In genomic region chr7:73828107-73828803, GRCh38 we compare ENCODE assay signal across 9 cellular contexts. TPM values are rescaled to one million over a fixed set of nuclear protein-coding genes. Genes with fewer than 3 reads are reported as not detected.
A peak's percentile ranks its signal among the peaks of the same experiment; 100 is the strongest.
DNase-seq lines count a peak whose midpoint lies in the region; ATAC-seq, FAIRE-seq and TF ChIP-seq lines count a peak whose summit lies in the region.
"Had no signal": no experiment of that assay in that cellular context is flagged by ENCODE, and none has a peak within 500 bp of the region (broad histone marks: within the 10 kb centered on the region; RNA-seq: fewer than 3 reads in every experiment).

No MANE protein-coding gene starts in this region.

- SMC1A ChIA-PET in GM12878 (lab: Charles Lee; ENCODE audit: uncharacterized antibody, unreplicated experiment): interaction anchor here (3.3 kb wide), 1 partner anchor 26 kb away, joined by 11 read pairs; no protein-coding TSS in a partner anchor

- no TSS peak for BruUV-seq in GM12878 (replicated peaks; lab: Mats Ljungman, UMichigan)

- H3K36me3 ChIP-seq in right atrium auricular region (no peaks in the 10 kb centered on the region), GM12878 (ENCODE audit: control insufficient read depth in 2 of 2, insufficient read depth in 2 of 2, low read length in 1 of 2) (no peaks in the 10 kb centered on the region), lung (ENCODE audit: control insufficient read depth in 2 of 2, insufficient read depth in 2 of 2, low read length in 2 of 2) (no peaks in the 10 kb centered on the region)

- no peak overlapping the region for H3K9ac ChIP-seq in GM12878 (ENCODE audit: control insufficient read depth, insufficient read depth, low read length)

- no peak for DNase-seq in Right ventricle myocardium inferior (ENCODE audit: missing footprints)
- no peak for DNase-seq in right atrium auricular region (ENCODE audit: low spot score)
- peak; percentile 93 for DNase-seq in NCI-H345 (lab: John Stamatoyannopoulos, UW)
- no peak for DNase-seq in GM12878 (ENCODE audit: low read depth, low spot score)
- DNase-seq in lung (ENCODE audit: low spot score): no peak
- DNase-seq in activated effector memory CD4-positive, alpha-beta T cell treated with anti-CD3 and anti-CD28 coated beads, Interleukin-2, amount 50 U/mL, for 16 hours: no peak

- TF ChIP-seq CTCF in right atrium auricular region (IDR thresholded peaks at IDR 0.05) (no peak), GM12878 (IDR thresholded peaks at IDR 0.05 in 2 of 3, conservative IDR thresholded peaks at IDR 0.05 in 1 of 3; ENCODE audit: control insufficient read depth in 2 of 3, extremely low read depth in 1 of 3, insufficient read depth in 1 of 3, low read depth in 3 of 3, low read length in 3 of 3) (no peak), lung (IDR thresholded peaks at IDR 0.05; ENCODE audit: control extremely low read depth, extremely low read depth) (no peak)

- no peak for FAIRE-seq in GM12878 (lab: Jason Lieb, UNC)

- intact Hi-C loops in Right ventricle myocardium inferior (cut with DNase I) (no loop called here), GM12878 (cut with micrococcal nuclease; ENCODE audit: unreplicated experiment) (no loop called here)

- no peak overlapping the region; the same call in 1 of the 2 replicates for H2AFZ ChIP-seq in GM12878 (ENCODE audit: control insufficient read depth, low read depth, low read length)

- H3K79me2 ChIP-seq in GM12878 (ENCODE audit: control insufficient read depth, insufficient read depth, low read length): no peaks in the 10 kb centered on the region

- POLR2A ChIA-PET in GM12878 (lab: Charles Lee): no interaction called here

- no peak overlapping the region for H3K4me3 ChIP-seq in right atrium auricular region
- no peak overlapping the region for H3K4me3 ChIP-seq in GM12878
- no peak overlapping the region for H3K4me3 ChIP-seq in lung

- H3K9me3 ChIP-seq in right atrium auricular region (no peaks in the 10 kb centered on the region), GM12878 (replicated peaks; ENCODE audit: control insufficient read depth, insufficient read depth, low read length) (no peaks in the 10 kb centered on the region), lung (ENCODE audit: control insufficient read depth in 2 of 2, insufficient read depth in 1 of 2, low read length in 1 of 2) (no peaks in the 10 kb centered on the region)

- in situ Hi-C loops in GM12878 (cut with MboI): no loop called here

- H3K27ac ChIP-seq in right atrium auricular region (no peak overlapping the region), GM12878 (ENCODE audit: control insufficient read depth, insufficient read depth) (no peak overlapping the region), lung (ENCODE audit: low read depth in 1 of 2, low read length in 1 of 2) (peak overlapping the region in 1 of 2 donors; percentile 93)

- no peak overlapping the region for H3K4me2 ChIP-seq in GM12878 (ENCODE audit: control insufficient read depth, insufficient read depth)

- RAD21 ChIA-PET in GM12878 (lab: Charles Lee; ENCODE audit: unreplicated experiment): no interaction called here

- no peak for TF ChIP-seq EP300 in GM12878 (IDR thresholded peaks at IDR 0.05; ENCODE audit: borderline replicate concordance in 1 of 2, control insufficient read depth in 1 of 2, low read depth in 2 of 2, low read length in 2 of 2)

- no peak for TF ChIP-seq POLR2A in GM12878 (IDR thresholded peaks at IDR 0.05; ENCODE audit: low read depth, low read length)

- WGBS in GM12878 (ENCODE audit: insufficient coverage, insufficient replicate concordance, low lambda C conversion rate, missing lambda C conversion rate): 59% methylated on average over 12 of the region's 14 CpGs
- WGBS in lung, 2 donors: 55 to 63% methylated on average over 14 of the region's 14 CpGs

- no peaks in the 10 kb centered on the region for H4K20me1 ChIP-seq in GM12878 (ENCODE audit: control insufficient read depth, insufficient read depth)

- CTCF ChIA-PET in GM12878 (lab: Yijun Ruan, JAX): interaction anchor here (2.3 kb wide), 1 partner anchor 27 kb away, joined by 11 read pairs; no protein-coding TSS in a partner anchor

- H3K27me3 ChIP-seq in right atrium auricular region (no peaks in the 10 kb centered on the region), GM12878 (replicated peaks in 1 of 2; ENCODE audit: control insufficient read depth in 2 of 2, insufficient read depth in 2 of 2, low read length in 1 of 2) (peaks cover 0 to 2% of the 10 kb centered on the region in 2 experiments; a peak in 1 of 4 replicates), lung (ENCODE audit: control insufficient read depth, insufficient read depth) (no peaks in the 10 kb centered on the region)

- H3K4me1 ChIP-seq in right atrium auricular region: peaks cover 0 to 23% of the 10 kb centered on the region in 2 donors
- peaks cover 12% of the 10 kb centered on the region for H3K4me1 ChIP-seq in GM12878 (ENCODE audit: control insufficient read depth, insufficient read depth, low read length)
- H3K4me1 ChIP-seq in lung (ENCODE audit: control insufficient read depth in 2 of 2, insufficient read depth in 2 of 2, low read length in 2 of 2): peaks cover 0 to 14% of the 10 kb centered on the region in 2 donors

- peak; percentile 26 for ATAC-seq in Right ventricle myocardium inferior
- peak; percentile 69 for ATAC-seq in GM12878
- ATAC-seq in lung (ENCODE audit: insufficient read depth, low FRiP score): peak; percentile 27
- ATAC-seq in GM21529 (IDR thresholded peaks at IDR 0.05; ENCODE audit: unreplicated experiment): no peak
- ATAC-seq in HG03135 (IDR thresholded peaks at IDR 0.05; ENCODE audit: unreplicated experiment): no peak

- no peak for TF ChIP-seq RAD21 in GM12878 (IDR thresholded peaks at IDR 0.05; ENCODE audit: insufficient read depth, low read depth, low read length)

RNA-seq across cellular contexts. Expression of gene CLDN4, which starts 2.5 kb away (rescaled TPM):
- total RNA-seq in Right ventricle myocardium inferior: not detected
- under 1 TPM in 1 of 2 donors, not detected in 1; 0.41 TPM for total RNA-seq in right atrium auricular region
- not detected in 2 replicates for total RNA-seq in GM12878 (2013; cell fraction: nucleolus; rRNA removed)
- not detected in 2 replicates for total RNA-seq in GM12878 (2014; rRNA removed)
- total RNA-seq in GM12878 (2014; rRNA removed; fragmentation: Illumina TruSeq; extraction: Trizol): not detected in 2 replicates
- 0.24 and 0.38 TPM in 2 replicates for total RNA-seq in GM12878 (2021)
- not detected for polyA plus RNA-seq in GM12878 (2011; ENCODE audit: low read depth)
- polyA plus RNA-seq in GM12878 (2011; rRNA removed): 0.05 TPM in 1 of 2 replicates, not detected in the other
- 0.03 and 0.07 TPM in 2 replicates for polyA plus RNA-seq in GM12878 (2011; cell fraction: cytosol; rRNA removed)
- not detected in 2 replicates for polyA plus RNA-seq in GM12878 (2011; cell fraction: nucleus; rRNA removed)
- polyA plus RNA-seq in GM12878 (2012): 0.10 and 0.11 TPM in 2 replicates
- 0.04 TPM in 1 of 2 replicates, not detected in the other for polyA plus RNA-seq in GM12878 (2014; fragmentation: Illumina TruSeq; extraction: Trizol)
- not detected for polyA plus RNA-seq in GM12878 (2014; fragmentation: Nextera tagmentation; extraction: Ambion mirVana)
- polyA plus RNA-seq in GM12878 (2014; rRNA removed): 0.04 and 0.06 TPM in 2 replicates
- polyA plus RNA-seq in GM12878 (2016; fragmentation: Nextera tagmentation; extraction: Ambion mirVana): not detected
- polyA minus RNA-seq in GM12878 (2011; rRNA and poly(A)+ RNA removed): not detected in 2 replicates
- not detected in 2 replicates for polyA minus RNA-seq in GM12878 (2011; cell fraction: cytosol; rRNA and poly(A)+ RNA removed)
- not detected in 2 replicates for polyA minus RNA-seq in GM12878 (2011; cell fraction: nucleus; rRNA and poly(A)+ RNA removed)
- 100 to 1,000 TPM; 150 to 169 TPM for total RNA-seq in lung
- polyA plus RNA-seq in lung: 100 to 1,000 TPM in 1 of 2 donors, 10 to 100 TPM in 1; 99.8 to 154 TPM
- total RNA-seq: T-helper 2 cell treated with Interferon-gamma antibody and Interleukin-4, amounts not matched to agents 100 ng/mL and 5 ng/mL, for 36 hours had no signal

RNA-seq across cellular contexts. Expression of gene METTL27, which starts 14.1 kb away (rescaled TPM):
- total RNA-seq in Right ventricle myocardium inferior (0.27 TPM), right atrium auricular region (under 1 TPM in 1 of 2 donors, not detected in 1; 0.39 TPM), GM12878 (2014; rRNA removed) (0.90 and 1.7 TPM in 2 replicates), GM12878 (2014; rRNA removed; fragmentation: Illumina TruSeq; extraction: Trizol) (0.45 and 0.74 TPM in 2 replicates), GM12878 (2021) (0.80 and 1.7 TPM in 2 replicates), lung (10 to 100 TPM in 1 of 2 donors, 1 to 10 TPM in 1; 6.3 to 22.1 TPM)
- 0.93 and 1.3 TPM in 2 replicates for total RNA-seq in GM12878 (2013; cell fraction: nucleolus; rRNA removed)
- not detected for polyA plus RNA-seq in GM12878 (2011; ENCODE audit: low read depth)
- polyA plus RNA-seq in GM12878 (2011; rRNA removed) (0.16 and 0.57 TPM in 2 replicates), GM12878 (2014; fragmentation: Illumina TruSeq; extraction: Trizol) (0.10 TPM in 1 of 2 replicates, not detected in the other), GM12878 (2014; fragmentation: Nextera tagmentation; extraction: Ambion mirVana) (under 1 TPM; 0.10 to 0.16 TPM), GM12878 (2014; rRNA removed) (1.1 and 1.5 TPM in 2 replicates), GM12878 (2016; fragmentation: Nextera tagmentation; extraction: Ambion mirVana) (1 to 10 TPM; 3.3 to 3.4 TPM), lung (1 to 10 TPM; 2.3 to 3.9 TPM)
- polyA plus RNA-seq in GM12878 (2011; cell fraction: cytosol; rRNA removed): 0.55 and 0.72 TPM in 2 replicates
- polyA plus RNA-seq in GM12878 (2011; cell fraction: nucleus; rRNA removed): 0.89 and 1.1 TPM in 2 replicates
- 1.5 and 1.8 TPM in 2 replicates for polyA plus RNA-seq in GM12878 (2012)
- polyA minus RNA-seq in GM12878 (2011; rRNA and poly(A)+ RNA removed): 1.2 TPM in 1 of 2 replicates, not detected in the other
- polyA minus RNA-seq in GM12878 (2011; cell fraction: cytosol; rRNA and poly(A)+ RNA removed): 1.5 TPM in 1 of 2 replicates, not detected in the other
- polyA minus RNA-seq in GM12878 (2011; cell fraction: nucleus; rRNA and poly(A)+ RNA removed): 0.77 TPM in 1 of 2 replicates, not detected in the other

RNA-seq across cellular contexts. Expression of gene TMEM270, which starts 32.7 kb away (rescaled TPM):
- total RNA-seq in Right ventricle myocardium inferior (not detected), right atrium auricular region (not detected), GM12878 (2014; rRNA removed) (not detected in 2 replicates), GM12878 (2014; rRNA removed; fragmentation: Illumina TruSeq; extraction: Trizol) (not detected in 2 replicates), GM12878 (2021) (not detected in 2 replicates), lung (1 to 10 TPM in 1 of 2 donors, not detected in 1; 1.1 TPM)
- not detected in 2 replicates for total RNA-seq in GM12878 (2013; cell fraction: nucleolus; rRNA removed)
- not detected for polyA plus RNA-seq in GM12878 (2011; ENCODE audit: low read depth)
- polyA plus RNA-seq in GM12878 (2011; rRNA removed) (not detected in 2 replicates), GM12878 (2014; fragmentation: Illumina TruSeq; extraction: Trizol) (not detected in 2 replicates), GM12878 (2014; fragmentation: Nextera tagmentation; extraction: Ambion mirVana) (not detected), GM12878 (2014; rRNA removed) (not detected in 2 replicates), GM12878 (2016; fragmentation: Nextera tagmentation; extraction: Ambion mirVana) (not detected), lung (under 1 TPM; 0.19 to 0.20 TPM)
- polyA plus RNA-seq in GM12878 (2011; cell fraction: cytosol; rRNA removed): not detected in 2 replicates
- not detected in 2 replicates for polyA plus RNA-seq in GM12878 (2011; cell fraction: nucleus; rRNA removed)
- polyA plus RNA-seq in GM12878 (2012): not detected in 2 replicates
- not detected in 2 replicates for polyA minus RNA-seq in GM12878 (2011; rRNA and poly(A)+ RNA removed)
- polyA minus RNA-seq in GM12878 (2011; cell fraction: cytosol; rRNA and poly(A)+ RNA removed): not detected in 2 replicates
- not detected in 2 replicates for polyA minus RNA-seq in GM12878 (2011; cell fraction: nucleus; rRNA and poly(A)+ RNA removed)
- total RNA-seq: T-helper 2 cell treated with Interferon-gamma antibody and Interleukin-4, amounts not matched to agents 100 ng/mL and 5 ng/mL, for 36 hours had no signal

RNA-seq across cellular contexts. Expression of gene CLDN3, which starts 58.2 kb away (rescaled TPM):
- total RNA-seq in Right ventricle myocardium inferior (not detected), right atrium auricular region (not detected), GM12878 (2014; rRNA removed) (not detected in 2 replicates), GM12878 (2014; rRNA removed; fragmentation: Illumina TruSeq; extraction: Trizol) (not detected in 2 replicates), GM12878 (2021) (not detected in 2 replicates), lung (10 to 100 TPM; 43.4 to 43.8 TPM)
- not detected in 2 replicates for total RNA-seq in GM12878 (2013; cell fraction: nucleolus; rRNA removed)
- polyA plus RNA-seq in GM12878 (2011; ENCODE audit: low read depth): not detected
- polyA plus RNA-seq in GM12878 (2011; rRNA removed) (0.05 TPM in 1 of 2 replicates, not detected in the other), GM12878 (2014; fragmentation: Illumina TruSeq; extraction: Trizol) (not detected in 2 replicates), GM12878 (2014; fragmentation: Nextera tagmentation; extraction: Ambion mirVana) (not detected), GM12878 (2014; rRNA removed) (not detected in 2 replicates), GM12878 (2016; fragmentation: Nextera tagmentation; extraction: Ambion mirVana) (not detected), lung (10 to 100 TPM; 42.9 to 54.7 TPM)
- 0.06 and 0.07 TPM in 2 replicates for polyA plus RNA-seq in GM12878 (2011; cell fraction: cytosol; rRNA removed)
- polyA plus RNA-seq in GM12878 (2011; cell fraction: nucleus; rRNA removed): 0.10 and 0.15 TPM in 2 replicates
- polyA plus RNA-seq in GM12878 (2012): 0.11 TPM in 1 of 2 replicates, not detected in the other
- polyA minus RNA-seq in GM12878 (2011; rRNA and poly(A)+ RNA removed): not detected in 2 replicates
- not detected in 2 replicates for polyA minus RNA-seq in GM12878 (2011; cell fraction: cytosol; rRNA and poly(A)+ RNA removed)
- polyA minus RNA-seq in GM12878 (2011; cell fraction: nucleus; rRNA and poly(A)+ RNA removed): not detected in 2 replicates
- total RNA-seq: T-helper 2 cell treated with Interferon-gamma antibody and Interleukin-4, amounts not matched to agents 100 ng/mL and 5 ng/mL, for 36 hours had no signal

Comparison
In these comparisons a context has a peak if more than half of its experiments do, and no peak if none do; other contexts are left out.
1. ATAC-seq: peak in Right ventricle myocardium inferior (single experiment), GM12878 (single experiment) and lung (single experiment); none in GM21529 (single experiment) and HG03135 (single experiment).
2. RNA of gene CLDN4, which starts 2.5 kb away (total RNA-seq): 150 to 169 TPM in lung; 0.41 TPM in right atrium auricular region, not detected in Right ventricle myocardium inferior (single experiment) and 0.24 to 0.38 TPM in GM12878; every median in the first group is over 100 times any median in the second.